In genomic region chr7:138075786-138076185, GRCh38 we compare ENCODE assay signal across 15 cellular contexts. TPM values are rescaled to one million over a fixed set of nuclear protein-coding genes. Genes with fewer than 3 reads are reported as not detected.
"Had no signal": no experiment of that assay in that cellular context is flagged by ENCODE, and none has a peak within 500 bp of the region (broad histone marks: within the 10 kb centered on the region; RNA-seq: fewer than 3 reads in every experiment).

No MANE protein-coding gene starts in this region.

RNA-seq across cellular contexts. Expression of gene AKR1D1, which starts 0.5 kb away (rescaled TPM):
- total RNA-seq: natural killer cell, occipital lobe, osteoblast, ovary, psoas muscle, renal cortical epithelial cell, right cardiac atrium, sciatic nerve, smooth muscle cell, transverse colon, upper lobe of right lung, urinary bladder, uterus had no signal
- polyA plus RNA-seq: neural cell, ovary, psoas muscle, right cardiac atrium, smooth muscle cell, spleen, urinary bladder had no signal
